In genomic region chr9:128024761-128025308, GRCh38 we compare ENCODE assay signal across 20 cellular contexts. TPM values are rescaled to one million over a fixed set of nuclear protein-coding genes. Genes with fewer than 3 reads are reported as not detected.
DNase-seq lines count a peak whose midpoint lies in the region; ATAC-seq, FAIRE-seq and TF ChIP-seq lines count a peak whose summit lies in the region.
"Had no signal": no experiment of that assay in that cellular context is flagged by ENCODE, and none has a peak within 500 bp of the region (broad histone marks: within the 10 kb centered on the region; RNA-seq: fewer than 3 reads in every experiment).

No MANE protein-coding gene starts in this region.

- RAD21 ChIA-PET in GM12878 (lab: Charles Lee; ENCODE audit: unreplicated experiment): interaction anchor here (3.7 to 4.0 kb wide), 2 partner anchors 10 to 71 kb away, joined by 16 to 28 read pairs; no protein-coding TSS in a partner anchor

- H3K36me3 Mint-ChIP-seq in activated naive CD4-positive, alpha-beta T cell treated with anti-CD3 and anti-CD28 coated beads for 36 hours (ENCODE audit: low read depth): no peaks in the 10 kb centered on the region
- H3K36me3 Mint-ChIP-seq in stimulated activated memory B cell treated with anti-CD40 and anti-IgM and Interleukin-4, amounts not matched to agents 10 μg/mL and 1 μg/mL and 100 μg/mL, for 72 hours: no peaks in the 10 kb centered on the region

- H3K27me3 Mint-ChIP-seq in activated naive CD4-positive, alpha-beta T cell treated with anti-CD3 and anti-CD28 coated beads for 36 hours (ENCODE audit: low read depth): no peaks in the 10 kb centered on the region
- H3K27me3 Mint-ChIP-seq in stimulated activated memory B cell treated with anti-CD40 and anti-IgM and Interleukin-4, amounts not matched to agents 10 μg/mL and 1 μg/mL and 100 μg/mL, for 72 hours: no peaks in the 10 kb centered on the region

- H3K9ac ChIP-seq in GM12878 (ENCODE audit: control insufficient read depth, insufficient read depth, low read length): no peak overlapping the region

- DNase-seq in activated naive CD4-positive, alpha-beta T cell treated with anti-CD3 and anti-CD28 coated beads for 36 hours: no peak
- DNase-seq in activated naive CD4-positive, alpha-beta T cell treated with Interleukin-2 at 50 U/mL for 16 hours: no peak
- DNase-seq in Panc1 (ENCODE audit: low read depth, low spot score) (no peak), GM12878 (ENCODE audit: low read depth, low spot score) (no peak), NCI-H82 treated with DMSO at 0.1 percent for 48 hours (lab: John Stamatoyannopoulos, UW; ENCODE audit: unreplicated experiment) (no peak), ascending aorta (ENCODE audit: low spot score in 2 of 2) (no peak)
- DNase-seq: erythroblast; HCEC 1CT; left colon; midbrain; NCI-H2029; stimulated activated CD4-positive, alpha-beta T cell treated with anti-CD3 and anti-CD28 coated beads, Interleukin-12 subunit alpha, Interleukin-12 subunit beta, amount 100 ng/mL, for 4 hours; transverse colon had no signal

- ATAC-seq in Panc1 (no peak), GM12878 (no peak), GM18858 (IDR thresholded peaks at IDR 0.05; ENCODE audit: unreplicated experiment) (no peak)
- no peak for ATAC-seq in stimulated activated memory B cell treated with anti-CD40 and anti-IgM and Interleukin-4, amounts not matched to agents 10 μg/mL and 1 μg/mL and 100 μg/mL, for 72 hours
- ATAC-seq: gastroesophageal sphincter, left colon, Right ventricle myocardium inferior had no signal

- peaks cover 49% of the 10 kb centered on the region for H3K4me1 ChIP-seq in Panc1 (ENCODE audit: control insufficient read depth, insufficient read depth, low read length)
- peaks cover 42% of the 10 kb centered on the region for H3K4me1 ChIP-seq in GM12878 (ENCODE audit: control insufficient read depth, insufficient read depth, low read length)
- no peaks in the 10 kb centered on the region for H3K4me1 ChIP-seq in ascending aorta
- H3K4me1 ChIP-seq: gastroesophageal sphincter had no signal

- H3K4me3 ChIP-seq in Panc1 (ENCODE audit: low read depth in 2 of 2, low read length in 2 of 2) (no peak overlapping the region), GM12878 (no peak overlapping the region), ascending aorta (no peak overlapping the region)
- H3K4me3 ChIP-seq: gastroesophageal sphincter, transverse colon had no signal

- TF ChIP-seq POLR2A in GM12878 (IDR thresholded peaks at IDR 0.05; ENCODE audit: low read depth, low read length): no peak

- no peak overlapping the region for H3K4me2 ChIP-seq in GM12878 (ENCODE audit: control insufficient read depth, insufficient read depth)

- H3K27me3 ChIP-seq in Panc1 (ENCODE audit: control insufficient read depth, insufficient read depth, low read length) (no peaks in the 10 kb centered on the region), GM12878 (replicated peaks in 1 of 2; ENCODE audit: control insufficient read depth in 2 of 2, insufficient read depth in 2 of 2, low read length in 1 of 2) (no peaks in the 10 kb centered on the region), ascending aorta (no peaks in the 10 kb centered on the region)
- H3K27me3 ChIP-seq: gastroesophageal sphincter, transverse colon had no signal

- H3K27ac Mint-ChIP-seq in activated naive CD4-positive, alpha-beta T cell treated with anti-CD3 and anti-CD28 coated beads for 36 hours: peak overlapping the region; percentile 98
- H3K27ac Mint-ChIP-seq in stimulated activated memory B cell treated with anti-CD40 and anti-IgM and Interleukin-4, amounts not matched to agents 10 μg/mL and 1 μg/mL and 100 μg/mL, for 72 hours: peak overlapping the region; percentile 93

- CTCF ChIA-PET in activated naive CD4-positive, alpha-beta T cell treated with anti-CD3 and anti-CD28 coated beads for 36 hours (lab: Charles Lee): interaction anchor here (0.5 to 5.1 kb wide), 5 partner anchors 10 to 133 kb away, joined by 3 to 34 read pairs (median 6); no protein-coding TSS in a partner anchor
- CTCF ChIA-PET in Panc1 (lab: Charles Lee): no interaction called here
- CTCF ChIA-PET in GM12878 (lab: Yijun Ruan, JAX): interaction anchor here (1.0 to 16.0 kb wide), 7 partner anchors 10 to 93 kb away, joined by 4 to 332 read pairs (median 16); no protein-coding TSS in a partner anchor

- SMC1A ChIA-PET in GM12878 (lab: Charles Lee; ENCODE audit: uncharacterized antibody, unreplicated experiment): interaction anchor here (0.7 to 3.0 kb wide), 3 partner anchors 28 to 69 kb away, joined by 3 to 10 read pairs (median 3); no protein-coding TSS in a partner anchor

- H3K9me3 ChIP-seq in Panc1 (ENCODE audit: control insufficient read depth, insufficient read depth, low read depth, low read length) (no peaks in the 10 kb centered on the region), GM12878 (replicated peaks; ENCODE audit: control insufficient read depth, insufficient read depth, low read length) (no peaks in the 10 kb centered on the region; the same call in 2 of the 3 replicates), ascending aorta (no peaks in the 10 kb centered on the region)
- H3K9me3 ChIP-seq: gastroesophageal sphincter, transverse colon had no signal

- intact Hi-C loops in activated naive CD4-positive, alpha-beta T cell treated with anti-CD3 and anti-CD28 coated beads for 36 hours (cut with micrococcal nuclease): loop anchor here (1.0 kb wide), 1 partner anchor 8 kb away; no protein-coding TSS in a partner anchor
- intact Hi-C loops in Panc1 (cut with micrococcal nuclease; ENCODE audit: unreplicated experiment) (loop anchor here (5.0 kb wide), 1 partner anchor 53 kb away; no protein-coding TSS in a partner anchor), GM12878 (cut with micrococcal nuclease; ENCODE audit: unreplicated experiment) (no loop called here), ascending aorta (cut with DNase I) (no loop called here)

- H3K9me3 Mint-ChIP-seq in activated naive CD4-positive, alpha-beta T cell treated with anti-CD3 and anti-CD28 coated beads for 36 hours: no peaks in the 10 kb centered on the region
- H3K9me3 Mint-ChIP-seq in stimulated activated memory B cell treated with anti-CD40 and anti-IgM and Interleukin-4, amounts not matched to agents 10 μg/mL and 1 μg/mL and 100 μg/mL, for 72 hours: no peaks in the 10 kb centered on the region

- H3K4me1 Mint-ChIP-seq in activated naive CD4-positive, alpha-beta T cell treated with anti-CD3 and anti-CD28 coated beads for 36 hours (ENCODE audit: low read depth): peaks cover 90% of the 10 kb centered on the region
- H3K4me1 Mint-ChIP-seq in stimulated activated memory B cell treated with anti-CD40 and anti-IgM and Interleukin-4, amounts not matched to agents 10 μg/mL and 1 μg/mL and 100 μg/mL, for 72 hours: peaks cover 78% of the 10 kb centered on the region

- peak overlapping the region; percentile 68 for H3K27ac ChIP-seq in Panc1 (ENCODE audit: low read length)
- H3K27ac ChIP-seq in GM12878 (ENCODE audit: control insufficient read depth, insufficient read depth): no peak overlapping the region
- H3K27ac ChIP-seq in ascending aorta: no peak overlapping the region
- H3K27ac ChIP-seq: gastroesophageal sphincter, HL-60, VCaP had no signal

- TF ChIP-seq EP300 in GM12878 (IDR thresholded peaks at IDR 0.05; ENCODE audit: borderline replicate concordance in 1 of 2, control insufficient read depth in 1 of 2, low read depth in 2 of 2, low read length in 2 of 2): no peak

- no peak for TF ChIP-seq CTCF in Panc1 (IDR thresholded peaks at IDR 0.05)
- TF ChIP-seq CTCF in GM12878 (IDR thresholded peaks at IDR 0.05 in 2 of 3, conservative IDR thresholded peaks at IDR 0.05 in 1 of 3; ENCODE audit: control insufficient read depth in 2 of 3, extremely low read depth in 1 of 3, insufficient read depth in 1 of 3, low read depth in 3 of 3, low read length in 3 of 3): no peak
- no peak for TF ChIP-seq CTCF in ascending aorta (IDR thresholded peaks at IDR 0.05)

- H3K79me2 ChIP-seq in GM12878 (ENCODE audit: control insufficient read depth, insufficient read depth, low read length): no peaks in the 10 kb centered on the region

- H3K4me3 Mint-ChIP-seq in activated naive CD4-positive, alpha-beta T cell treated with anti-CD3 and anti-CD28 coated beads for 36 hours: peak overlapping the region; percentile 80
- H3K4me3 Mint-ChIP-seq in stimulated activated memory B cell treated with anti-CD40 and anti-IgM and Interleukin-4, amounts not matched to agents 10 μg/mL and 1 μg/mL and 100 μg/mL, for 72 hours: no peak overlapping the region

- H2AFZ ChIP-seq in GM12878 (ENCODE audit: control insufficient read depth, low read depth, low read length): no peak overlapping the region

- H3K36me3 ChIP-seq in Panc1 (ENCODE audit: control insufficient read depth, insufficient read depth, low read length) (no peaks in the 10 kb centered on the region), GM12878 (ENCODE audit: control insufficient read depth in 2 of 2, insufficient read depth in 2 of 2, low read length in 1 of 2) (no peaks in the 10 kb centered on the region), ascending aorta (no peaks in the 10 kb centered on the region)
- H3K36me3 ChIP-seq: gastroesophageal sphincter, transverse colon had no signal

- WGBS in GM12878 (ENCODE audit: insufficient coverage, insufficient replicate concordance, low lambda C conversion rate, missing lambda C conversion rate): 70% methylated on average over 5 of the region's 5 CpGs

- TF ChIP-seq RAD21 in GM12878 (IDR thresholded peaks at IDR 0.05; ENCODE audit: insufficient read depth, low read depth, low read length): no peak

- in situ Hi-C loops in Panc1 (cut with HindIII; ENCODE audit: low pct_unique_long_range_greater_than_20kb, low sequenced_read_pairs) (no loop called here), GM12878 (cut with MboI) (no loop called here)

- POLR2A ChIA-PET in Panc1 (lab: Charles Lee) (no interaction called here), GM12878 (lab: Charles Lee) (interaction anchor here (0.7 to 2.7 kb wide), 4 partner anchors 8 to 780 kb away, joined by 3 to 9 read pairs (median 4); no protein-coding TSS in a partner anchor)

- FAIRE-seq in GM12878 (lab: Jason Lieb, UNC): no peak
- FAIRE-seq: bronchial epithelial cell had no signal

- no TSS peak for BruUV-seq in Panc1 (replicated peaks; lab: Mats Ljungman, UMichigan)
- BruUV-seq in GM12878 (replicated peaks; lab: Mats Ljungman, UMichigan): no TSS peak

- no peaks in the 10 kb centered on the region for H4K20me1 ChIP-seq in GM12878 (ENCODE audit: control insufficient read depth, insufficient read depth)

RNA-seq across cellular contexts. Expression of gene NAIF1, which starts 42.3 kb away (rescaled TPM):
- total RNA-seq in activated naive CD4-positive, alpha-beta T cell treated with anti-CD3 and anti-CD28 coated beads for 36 hours: 10 to 100 TPM; 12.3 to 12.8 TPM
- 14.6 TPM for total RNA-seq in Panc1 (2021; ENCODE audit: unreplicated experiment)
- polyA plus RNA-seq in Panc1 (2012; ENCODE audit: insufficient read length): 19.1 TPM
- total RNA-seq in GM12878 (2013; cell fraction: nucleolus; rRNA removed): 8.3 and 10.0 TPM in 2 replicates
- total RNA-seq in GM12878 (2014; rRNA removed): 10.7 and 14.2 TPM in 2 replicates
- 6.3 and 6.4 TPM in 2 replicates for total RNA-seq in GM12878 (2014; rRNA removed; fragmentation: Illumina TruSeq; extraction: Trizol)
- 8.6 and 10.3 TPM in 2 replicates for total RNA-seq in GM12878 (2021)
- 4.5 TPM for polyA plus RNA-seq in GM12878 (2011; ENCODE audit: low read depth)
- 6.1 and 9.4 TPM in 2 replicates for polyA plus RNA-seq in GM12878 (2011; rRNA removed)
- polyA plus RNA-seq in GM12878 (2011; cell fraction: cytosol; rRNA removed): 12.1 and 15.0 TPM in 2 replicates
- 5.9 and 7.8 TPM in 2 replicates for polyA plus RNA-seq in GM12878 (2011; cell fraction: nucleus; rRNA removed)
- polyA plus RNA-seq in GM12878 (2012): 8.4 and 9.3 TPM in 2 replicates
- 5.2 and 6.2 TPM in 2 replicates for polyA plus RNA-seq in GM12878 (2014; fragmentation: Illumina TruSeq; extraction: Trizol)
- polyA plus RNA-seq in GM12878 (2014; fragmentation: Nextera tagmentation; extraction: Ambion mirVana): 1 to 10 TPM; 2.4 to 5.2 TPM
- polyA plus RNA-seq in GM12878 (2014; rRNA removed): 8.5 and 9.3 TPM in 2 replicates
- polyA plus RNA-seq in GM12878 (2016; fragmentation: Nextera tagmentation; extraction: Ambion mirVana): 1 to 10 TPM; 5.0 to 7.9 TPM
- polyA minus RNA-seq in GM12878 (2011; rRNA and poly(A)+ RNA removed): 11.7 and 16.2 TPM in 2 replicates
- 6.7 and 10.7 TPM in 2 replicates for polyA minus RNA-seq in GM12878 (2011; cell fraction: cytosol; rRNA and poly(A)+ RNA removed)
- polyA minus RNA-seq in GM12878 (2011; cell fraction: nucleus; rRNA and poly(A)+ RNA removed): 1.8 and 5.3 TPM in 2 replicates
- total RNA-seq in ascending aorta: 48.2 TPM

RNA-seq across cellular contexts. Expression of gene SLC25A25, which starts 43.2 kb away (rescaled TPM):
- total RNA-seq in activated naive CD4-positive, alpha-beta T cell treated with anti-CD3 and anti-CD28 coated beads for 36 hours: 10 to 100 TPM; 12.0 to 12.7 TPM
- total RNA-seq in Panc1 (2021; ENCODE audit: unreplicated experiment): 10.7 TPM
- 6.8 TPM for polyA plus RNA-seq in Panc1 (2012; ENCODE audit: insufficient read length)
- 21.3 and 21.7 TPM in 2 replicates for total RNA-seq in GM12878 (2013; cell fraction: nucleolus; rRNA removed)
- total RNA-seq in GM12878 (2014; rRNA removed): 17.1 and 17.5 TPM in 2 replicates
- 10.1 and 10.2 TPM in 2 replicates for total RNA-seq in GM12878 (2014; rRNA removed; fragmentation: Illumina TruSeq; extraction: Trizol)
- 14.3 and 15.7 TPM in 2 replicates for total RNA-seq in GM12878 (2021)
- 3.3 TPM for polyA plus RNA-seq in GM12878 (2011; ENCODE audit: low read depth)
- polyA plus RNA-seq in GM12878 (2011; rRNA removed): 5.9 and 8.2 TPM in 2 replicates
- polyA plus RNA-seq in GM12878 (2011; cell fraction: cytosol; rRNA removed): 6.2 and 8.2 TPM in 2 replicates
- 10.2 and 14.8 TPM in 2 replicates for polyA plus RNA-seq in GM12878 (2011; cell fraction: nucleus; rRNA removed)
- 7.6 and 8.5 TPM in 2 replicates for polyA plus RNA-seq in GM12878 (2012)
- polyA plus RNA-seq in GM12878 (2014; fragmentation: Illumina TruSeq; extraction: Trizol): 3.2 and 6.6 TPM in 2 replicates
- polyA plus RNA-seq in GM12878 (2014; fragmentation: Nextera tagmentation; extraction: Ambion mirVana): under 1 TPM in 1 of 2 experiments, not detected in 1; 0.04 TPM
- 12.4 and 13.4 TPM in 2 replicates for polyA plus RNA-seq in GM12878 (2014; rRNA removed)
- polyA plus RNA-seq in GM12878 (2016; fragmentation: Nextera tagmentation; extraction: Ambion mirVana): 10 to 100 TPM; 12.4 to 13.6 TPM
- 5.6 and 9.7 TPM in 2 replicates for polyA minus RNA-seq in GM12878 (2011; rRNA and poly(A)+ RNA removed)
- 3.7 and 5.5 TPM in 2 replicates for polyA minus RNA-seq in GM12878 (2011; cell fraction: cytosol; rRNA and poly(A)+ RNA removed)
- 3.9 and 5.6 TPM in 2 replicates for polyA minus RNA-seq in GM12878 (2011; cell fraction: nucleus; rRNA and poly(A)+ RNA removed)
- total RNA-seq in ascending aorta: 27.4 TPM

RNA-seq across cellular contexts. Expression of gene EEIG1, which starts 44.0 kb away (rescaled TPM):
- total RNA-seq in activated naive CD4-positive, alpha-beta T cell treated with anti-CD3 and anti-CD28 coated beads for 36 hours: 10 to 100 TPM; 61.0 to 70.8 TPM
- total RNA-seq in Panc1 (2021; ENCODE audit: unreplicated experiment): 361 TPM
- polyA plus RNA-seq in Panc1 (2012; ENCODE audit: insufficient read length): 215 TPM
- 23.5 and 27.2 TPM in 2 replicates for total RNA-seq in GM12878 (2013; cell fraction: nucleolus; rRNA removed)
- 7.4 TPM in 2 replicates for total RNA-seq in GM12878 (2014; rRNA removed)
- 8.5 and 9.5 TPM in 2 replicates for total RNA-seq in GM12878 (2014; rRNA removed; fragmentation: Illumina TruSeq; extraction: Trizol)
- total RNA-seq in GM12878 (2021): 69.7 and 75.9 TPM in 2 replicates
- 116 TPM for polyA plus RNA-seq in GM12878 (2011; ENCODE audit: low read depth)
- polyA plus RNA-seq in GM12878 (2011; rRNA removed): 3.3 and 6.6 TPM in 2 replicates
- 10.5 and 12.0 TPM in 2 replicates for polyA plus RNA-seq in GM12878 (2011; cell fraction: cytosol; rRNA removed)
- 13.2 and 14.7 TPM in 2 replicates for polyA plus RNA-seq in GM12878 (2011; cell fraction: nucleus; rRNA removed)
- 61.5 and 83.9 TPM in 2 replicates for polyA plus RNA-seq in GM12878 (2012)
- polyA plus RNA-seq in GM12878 (2014; fragmentation: Illumina TruSeq; extraction: Trizol): 7.2 and 16.9 TPM in 2 replicates
- 1 to 10 TPM; 1.2 to 2.7 TPM for polyA plus RNA-seq in GM12878 (2014; fragmentation: Nextera tagmentation; extraction: Ambion mirVana)
- 20.7 and 21.5 TPM in 2 replicates for polyA plus RNA-seq in GM12878 (2014; rRNA removed)
- polyA plus RNA-seq in GM12878 (2016; fragmentation: Nextera tagmentation; extraction: Ambion mirVana): 10 to 100 TPM in 1 of 2 experiments, 1 to 10 TPM in 1; 8.5 to 12.9 TPM
- 2.9 and 6.1 TPM in 2 replicates for polyA minus RNA-seq in GM12878 (2011; rRNA and poly(A)+ RNA removed)
- 4.0 and 8.6 TPM in 2 replicates for polyA minus RNA-seq in GM12878 (2011; cell fraction: cytosol; rRNA and poly(A)+ RNA removed)
- polyA minus RNA-seq in GM12878 (2011; cell fraction: nucleus; rRNA and poly(A)+ RNA removed): 2.8 and 6.3 TPM in 2 replicates
- 32.8 TPM for total RNA-seq in ascending aorta

Comparison
In these comparisons a context has a peak if more than half of its experiments do, and no peak if none do; other contexts are left out.
1. intact Hi-C loops: an anchor here in activated naive CD4-positive, alpha-beta T cell treated with anti-CD3 and anti-CD28 coated beads for 36 hours (1.0 kb wide) and Panc1 (5.0 kb wide); none called in GM12878 and ascending aorta.